8 cellular contexts compared by ENCODE assay signal in the genomic region with DNA sequence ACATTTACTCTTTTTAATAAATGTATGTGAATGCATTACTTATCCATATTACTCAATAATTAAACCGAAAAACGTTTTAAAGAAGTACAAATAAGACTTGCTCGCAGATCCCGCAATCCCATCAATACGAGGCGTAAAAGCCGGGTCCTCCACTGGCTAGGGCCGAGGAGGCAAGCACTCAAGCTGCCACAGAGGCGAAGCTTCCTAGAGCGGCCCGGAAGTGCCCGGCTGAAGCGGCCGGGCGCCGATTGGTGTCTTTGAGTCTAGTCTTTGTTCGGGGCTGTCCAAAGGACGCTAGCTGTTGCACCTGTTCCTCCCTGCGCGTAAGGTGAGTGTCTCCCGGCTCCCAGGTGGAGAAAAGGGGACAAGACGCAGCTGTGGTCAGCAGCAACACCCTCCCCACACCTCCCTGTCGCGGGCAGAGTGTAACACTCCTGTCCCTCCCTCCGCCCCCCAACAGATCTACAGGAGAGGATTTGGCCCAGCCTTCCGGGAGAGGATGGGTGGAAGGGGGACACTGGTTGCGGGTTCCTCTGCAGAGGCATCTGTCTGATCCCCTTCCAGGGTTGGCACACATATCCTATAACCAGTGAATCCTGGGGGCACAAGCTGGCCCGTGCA. TPM values are rescaled to one million over a fixed set of nuclear protein-coding genes. Genes with fewer than 3 reads are reported as not detected.
DNase-seq lines count a peak whose midpoint lies in the region; ATAC-seq, FAIRE-seq and TF ChIP-seq lines count a peak whose summit lies in the region.

A gene (plus strand): TSS at position 260 of the 621 bp plus-strand sequence. CDS start 835 bp downstream, outside the sequence.

- H3K36me3 Mint-ChIP-seq in T-cell, result peaks cover 36% of the 10 kb centered on the region

- FAIRE-seq in GM12891 (lab: Jason Lieb, UNC), result peak; percentile 62
- peak; percentile 35 for FAIRE-seq in urothelium cell line (lab: Jason Lieb, UNC)

- peak; percentile 89 for TF ChIP-seq POLR2A in GM12891 (IDR thresholded peaks at IDR 0.05; ENCODE audit: low read depth, low read length)

- H3K27me3 ChIP-seq in left ventricle myocardium inferior (ENCODE audit: low read depth), result no peaks in the 10 kb centered on the region

- POLR2A ChIA-PET in T-cell (lab: Charles Lee), result interaction anchor here (0.6 to 3.0 kb wide), 6 partner anchors 12 to 907 kb away, joined by 3 to 17 read pairs (median 4); a partner anchor contains a TSS

- TF ChIP-seq CTCF in left ventricle myocardium inferior (IDR thresholded peaks at IDR 0.05; ENCODE audit: borderline replicate concordance), result no peak

- H3K27me3 Mint-ChIP-seq in T-cell, result no peaks in the 10 kb centered on the region

- DNase-seq in GM12891 (ENCODE audit: insufficient read length, low spot score) (peak; percentile 45), NCI-H1417 treated with DMSO at 0.1 percent for 48 hours (lab: John Stamatoyannopoulos, UW) (peak; percentile 28), T-cell (peak; percentile 33 to 78 (median 68)), anterior cingulate cortex (lab: John Stamatoyannopoulos, UW) (peak in 57 of 58 donors; percentile 27 to 86 (median 71)), left ventricle myocardium inferior (peak; percentile 81), posterior vena cava (ENCODE audit: low spot score) (peak; percentile 94), urothelium cell line (ENCODE audit: low spot score) (peak; percentile 86)

- peak within 1 kb of the TSS; percentile 91 to 97 (median 97) for H3K4me3 Mint-ChIP-seq in T-cell

- peak within 1 kb of the TSS; percentile 68 for H3K27ac ChIP-seq in left ventricle myocardium inferior (replicated peaks)

- peak within 1 kb of the TSS; percentile 95 to 98 for H3K27ac Mint-ChIP-seq in T-cell

- H3K4me1 ChIP-seq in left ventricle myocardium inferior, result peaks cover 47% of the 10 kb centered on the region

- H3K9me3 ChIP-seq in left ventricle myocardium inferior (replicated peaks), result no peaks in the 10 kb centered on the region

- CTCF ChIA-PET in T-cell (lab: Charles Lee), result interaction anchor here in 1 of 2 donors (0.6 to 2.2 kb wide), 7 partner anchors 12 to 864 kb away, joined by 3 to 11 read pairs (median 5); no protein-coding TSS in a partner anchor

- peaks cover 43 to 63% (median 55%) of the 10 kb centered on the region in 3 donors for H3K4me1 Mint-ChIP-seq in T-cell

- no peaks in the 10 kb centered on the region for H3K9me3 Mint-ChIP-seq in T-cell

- intact Hi-C loops in left ventricle myocardium inferior (cut with micrococcal nuclease), result no loop called here
- intact Hi-C loops in posterior vena cava (cut with DNase I), result no loop called here

- H3K36me3 ChIP-seq in left ventricle myocardium inferior, result peaks cover 57% of the 10 kb centered on the region

- H3K4me3 ChIP-seq in left ventricle myocardium inferior, result peak within 1 kb of the TSS; percentile 74

- peak; percentile 97 for ATAC-seq in HG02678 (IDR thresholded peaks at IDR 0.05; ENCODE audit: unreplicated experiment)
- peak; percentile 72 to 97 (median 92) for ATAC-seq in T-cell (replicated peaks in 1 of 4)

TF ChIP-seq in GM12891, 5 proteins besides CTCF, POLR2A, EP300 and RAD21:
- TF ChIP-seq TAF1 (IDR thresholded peaks at IDR 0.05; ENCODE audit: low read depth, low read length) (peak; percentile 71), POU2F2 (IDR thresholded peaks at IDR 0.05; ENCODE audit: low read depth, low read length) (peak; percentile 67), PAX5 (IDR thresholded peaks at IDR 0.05; ENCODE audit: insufficient read depth, low read length, severe bottlenecking) (no peak), SPI1 (IDR thresholded peaks at IDR 0.05; ENCODE audit: low read depth, low read length) (no peak; the same call in 1 of the 2 replicates), POLR2AphosphoS5 (IDR thresholded peaks at IDR 0.05; ENCODE audit: low read depth, low read length) (peak; percentile 85)

RNA-seq across cellular contexts. Expression of the gene that starts here (rescaled TPM):
- polyA plus RNA-seq in GM12891 (2012; ENCODE audit: low read depth, missing spikeins), result 5.0 TPM
- total RNA-seq in T-cell (10 to 100 TPM in 3 of 5 donors, 1 to 10 TPM in 2; 5.9 to 13.1 (median 10.7) TPM), left ventricle myocardium inferior (2.1 TPM), posterior vena cava (1 to 10 TPM; 4.8 to 5.3 TPM)

Comparison
In these comparisons a context has a peak if more than half of its experiments do, and no peak if none do; other contexts are left out.
1. Peak in every context shown above with its lines: DNase-seq, ATAC-seq, H3K4me3 ChIP-seq and H3K27ac ChIP-seq.
2. DNase-seq: peak in every context shown above with its lines; median percentile 94 in posterior vena cava; 86 in urothelium cell line; 81 in left ventricle myocardium inferior; 71 in anterior cingulate cortex; 68 in T-cell; 45 in GM12891; 28 in NCI-H1417 treated with DMSO at 0.1 percent for 48 hours.